Comparison of ENCODE assay signal across 11 cellular contexts in the genomic region with DNA sequence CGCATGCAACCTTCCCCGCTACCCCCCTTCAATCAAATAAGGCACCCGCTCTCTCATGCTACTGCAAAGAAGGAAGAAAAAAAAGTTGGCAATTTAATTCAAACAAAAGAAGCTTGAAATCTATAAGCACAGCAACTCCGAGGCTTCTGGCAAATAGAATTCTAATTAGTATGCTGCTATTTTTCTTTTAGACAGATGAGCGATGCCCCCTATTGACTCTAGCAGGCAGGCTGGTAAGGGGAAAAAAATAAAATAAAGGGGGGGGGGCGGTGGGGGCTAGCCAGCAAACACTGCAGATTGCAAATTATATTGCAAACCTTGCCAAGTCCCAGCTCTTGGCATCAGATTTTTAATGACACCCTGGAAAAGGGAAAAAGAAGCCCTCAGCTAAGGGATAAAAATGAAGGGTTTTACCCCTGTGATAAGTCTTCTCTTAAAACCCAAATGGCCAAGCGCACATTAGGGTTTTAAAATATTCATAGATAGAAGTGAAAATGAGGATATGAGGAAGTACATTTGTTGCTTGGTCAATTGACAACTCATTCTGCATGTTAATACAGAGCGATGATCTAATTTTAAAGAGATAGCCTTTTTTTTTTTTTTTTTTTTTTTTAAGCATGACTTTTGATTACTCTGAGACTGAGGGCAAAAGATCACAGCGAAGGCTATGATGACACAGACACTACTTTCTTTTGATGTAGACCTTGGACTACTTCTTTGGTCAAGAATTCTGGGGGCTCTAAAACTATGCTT.
A peak's percentile ranks its signal among the peaks of the same experiment; 100 is the strongest.
DNase-seq lines count a peak whose midpoint lies in the region; ATAC-seq and TF ChIP-seq lines count a peak whose summit lies in the region.
"Had no signal": no experiment of that assay in that cellular context is flagged by ENCODE, and none has a peak within 500 bp of the region (broad histone marks: within the 10 kb centered on the region; RNA-seq: fewer than 3 reads in every experiment).

No MANE protein-coding gene starts in this region.

- 0 out of 2 replicates have a peak, but pooled peaks have one; percentile 7 for TF ChIP-seq CTCF in RWPE1 (conservative IDR thresholded peaks at IDR 0.05; ENCODE audit: low read depth)
- TF ChIP-seq CTCF in fibroblast of villous mesenchyme (IDR thresholded peaks at IDR 0.05; ENCODE audit: insufficient read depth, low read depth, low read length): peak; percentile 40
- no peak for TF ChIP-seq CTCF in left lung (IDR thresholded peaks at IDR 0.05)
- TF ChIP-seq CTCF in GM20000 (IDR thresholded peaks at IDR 0.05; ENCODE audit: extremely low read depth, missing control alignments): no peak
- peak in 2 of 4 experiments; percentile 12 to 15 for TF ChIP-seq CTCF in uterus (IDR thresholded peaks at IDR 0.05)

- no peak overlapping the region for H3K27ac ChIP-seq in RWPE1
- no peak overlapping the region for H3K27ac ChIP-seq in left lung
- no peak overlapping the region for H3K27ac ChIP-seq in uterus
- H3K27ac ChIP-seq: skin epidermis had no signal

- ATAC-seq in GM19324 (IDR thresholded peaks at IDR 0.05; ENCODE audit: low FRiP score, unreplicated experiment) (no peak), left lung (no peak)

- POLR2A ChIA-PET in HEK293T (lab: Yijun Ruan, JAX): interaction anchor here (1.0 kb wide), 1 partner anchor 225 kb away, joined by 3 read pairs; no protein-coding TSS in a partner anchor
- POLR2A ChIA-PET in RWPE1 (lab: Yijun Ruan, JAX; ENCODE audit: low non-redundant PET): no interaction called here

- H3K4me1 ChIP-seq in left lung: peaks cover 0 to 10% of the 10 kb centered on the region in 2 donors
- H3K4me1 ChIP-seq in uterus: no peaks in the 10 kb centered on the region

- H3K27me3 ChIP-seq in left lung (peaks cover 6 to 11% of the 10 kb centered on the region in 2 donors), uterus (no peaks in the 10 kb centered on the region)

- TF ChIP-seq POLR2A in uterus (IDR thresholded peaks at IDR 0.05): no peak

- peak; percentile 32 for DNase-seq in ACHN
- no peak for DNase-seq in HEK293T (ENCODE audit: extremely low spot score)
- no peak for DNase-seq in RWPE1 (ENCODE audit: low spot score)
- DNase-seq in fibroblast of villous mesenchyme (ENCODE audit: low read depth): peak; percentile 27
- no peak for DNase-seq in left lung
- DNase-seq in GM20000 (ENCODE audit: low spot score): no peak
- no peak for DNase-seq in uterus
- DNase-seq: DMS 273 treated with DMSO at 0.1 percent for 48 hours, NCI-H1930 had no signal

- H3K36me3 ChIP-seq in left lung (no peaks in the 10 kb centered on the region), uterus (no peaks in the 10 kb centered on the region)

- CTCF ChIA-PET in HEK293T (lab: Yijun Ruan, JAX) (interaction anchor here (0.6 to 2.2 kb wide), 8 partner anchors 8 to 1136 kb away, joined by 3 to 8 read pairs (median 4); no protein-coding TSS in a partner anchor), RWPE1 (lab: Yijun Ruan, JAX) (interaction anchor here (0.6 to 0.7 kb wide), 5 partner anchors 20 to 1915 kb away, joined by 3 to 7 read pairs (median 3); no protein-coding TSS in a partner anchor)

- intact Hi-C loops in left lung (cut with DNase I): no loop called here
- intact Hi-C loops in uterus (cut with DNase I; ENCODE audit: low total_unique reads): no loop called here

- in situ Hi-C loops in ACHN (cut with HindIII; ENCODE audit: low pct_ligation_motif_present, low pct_unique_long_range_greater_than_20kb, low sequenced_read_pairs): no loop called here

- H3K9me3 ChIP-seq in left lung (no peaks in the 10 kb centered on the region), uterus (no peaks in the 10 kb centered on the region)

- H3K4me3 ChIP-seq in fibroblast of villous mesenchyme (ENCODE audit: low read depth, low read length): no peak overlapping the region
- H3K4me3 ChIP-seq in left lung: no peak overlapping the region
- H3K4me3 ChIP-seq in uterus: no peak overlapping the region
- H3K4me3 ChIP-seq: skin epidermis had no signal

TF ChIP-seq in HEK293T, 16 proteins besides CTCF, POLR2A, EP300 and RAD21:
- TF ChIP-seq ZNF384 (IDR thresholded peaks at IDR 0.05) (peak; percentile 51), CTBP1 (IDR thresholded peaks at IDR 0.05; ENCODE audit: borderline replicate concordance) (no peak), FOXM1 (IDR thresholded peaks at IDR 0.05; ENCODE audit: borderline replicate concordance) (0 out of 2 replicates have a peak, but pooled peaks have one; percentile 48), NFRKB (IDR thresholded peaks at IDR 0.05) (no peak), FOXK2 (IDR thresholded peaks at IDR 0.05) (no peak)
TF ChIP-seq in HEK293T: peak in this region for 2.

Comparison
In these comparisons a context has a peak if more than half of its experiments do, and no peak if none do; other contexts are left out.
1. DNase-seq: peak in ACHN (single experiment) and fibroblast of villous mesenchyme (single experiment); none in HEK293T (single experiment), RWPE1 (single experiment), left lung (0 of 2), GM20000 (single experiment) and uterus (0 of 2).
2. CTCF ChIP-seq: peak in RWPE1 (single experiment) and fibroblast of villous mesenchyme (single experiment); none in left lung (0 of 2) and GM20000 (single experiment).